Comparison of ENCODE assay signal across 16 cellular contexts in the genomic region with DNA sequence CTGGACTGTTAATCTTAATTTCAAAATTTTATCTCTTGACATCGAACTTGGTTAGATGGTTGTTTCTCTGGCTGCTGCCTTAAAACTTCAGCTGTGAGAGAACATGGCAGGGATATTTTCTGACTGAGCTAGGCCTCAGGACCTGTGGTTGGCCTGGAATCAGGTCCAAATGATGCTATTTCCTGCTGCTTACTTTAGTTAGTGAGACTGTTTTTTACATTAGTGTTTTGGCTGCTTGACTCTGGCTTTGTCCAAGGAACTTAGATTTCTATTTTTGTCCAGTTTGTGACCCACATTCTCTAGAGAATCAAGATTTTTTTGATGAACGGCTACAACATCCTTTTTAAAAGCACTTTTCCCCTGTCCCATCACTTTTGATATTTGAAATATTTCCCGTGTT.
DNase-seq lines count a peak whose midpoint lies in the region; ATAC-seq and TF ChIP-seq lines count a peak whose summit lies in the region.
"Had no signal": no experiment of that assay in that cellular context is flagged by ENCODE, and none has a peak within 500 bp of the region (broad histone marks: within the 10 kb centered on the region; RNA-seq: fewer than 3 reads in every experiment).

No MANE protein-coding gene starts in this region.

- no peaks in the 10 kb centered on the region for H3K27me3 ChIP-seq in BLaER1 treated with 17β-estradiol and CSF1 and Interleukin-3, amounts not matched to agents 10 nM and 100 nM
- no peaks in the 10 kb centered on the region for H3K27me3 ChIP-seq in SK-N-SH (ENCODE audit: insufficient read depth)
- H3K27me3 ChIP-seq: body of pancreas, Peyer's patch, vagina had no signal

- peak overlapping the region; percentile 57 for H2AFZ ChIP-seq in SK-N-SH (ENCODE audit: low read depth)

- H3K36me3 ChIP-seq in BLaER1 treated with 17β-estradiol and CSF1 and Interleukin-3, amounts not matched to agents 10 nM and 100 nM = no peaks in the 10 kb centered on the region
- H3K36me3 ChIP-seq in SK-N-SH (replicated peaks in 1 of 2; ENCODE audit: control insufficient read depth in 1 of 2, insufficient read depth in 2 of 2, low read length in 1 of 2) = no peaks in the 10 kb centered on the region
- H3K36me3 ChIP-seq in mucosa of descending colon (ENCODE audit: low read depth) = no peaks in the 10 kb centered on the region
- H3K36me3 ChIP-seq: Peyer's patch, vagina had no signal

- ATAC-seq in sciatic nerve (peak; percentile 32), HG03175 (IDR thresholded peaks at IDR 0.05; ENCODE audit: unreplicated experiment) (no peak), mucosa of descending colon (no peak)
- ATAC-seq: activated T-cell treated with anti-CD3 and anti-CD28 coated beads, Interleukin-2, amount 50 U/mL, for 72 hours; body of pancreas had no signal

- H3K4me2 ChIP-seq in BLaER1 treated with 17β-estradiol and CSF1 and Interleukin-3, amounts not matched to agents 10 nM and 100 nM = peak overlapping the region in 6 of 11 experiments; percentile 3 to 61 (median 30); a peak in 11 of 22 replicates
- H3K4me2 ChIP-seq in SK-N-SH = no peak overlapping the region

- no peaks in the 10 kb centered on the region for H4K20me1 ChIP-seq in BLaER1 treated with 17β-estradiol and CSF1 and Interleukin-3, amounts not matched to agents 10 nM and 100 nM
- H4K20me1 ChIP-seq in SK-N-SH (ENCODE audit: insufficient read depth) = no peaks in the 10 kb centered on the region

- H3K4me3 ChIP-seq in BLaER1 treated with 17β-estradiol and CSF1 and Interleukin-3, amounts not matched to agents 10 nM and 100 nM = no peak overlapping the region
- H3K4me3 ChIP-seq in SK-N-SH (ENCODE audit: low read depth in 2 of 2, low read length in 1 of 2) (no peak overlapping the region), fibroblast of pulmonary artery (replicated peaks; ENCODE audit: low read depth, low read length) (no peak overlapping the region), mucosa of descending colon (no peak overlapping the region)
- H3K4me3 ChIP-seq: body of pancreas, Peyer's patch, vagina had no signal

- no peak for TF ChIP-seq RAD21 in SK-N-SH (IDR thresholded peaks at IDR 0.05; ENCODE audit: low read length)

- no peaks in the 10 kb centered on the region for H3K9me2 ChIP-seq in SK-N-SH

- POLR2A ChIA-PET in SK-N-SH (lab: Yijun Ruan, JAX) = no interaction called here

- no peak for DNase-seq in SK-N-SH
- peak; percentile 71 for DNase-seq in fibroblast of pulmonary artery (ENCODE audit: low read depth)
- DNase-seq in sciatic nerve (ENCODE audit: low spot score) = no peak
- DNase-seq in retina = no peak
- no peak for DNase-seq in stimulated activated CD4-positive, alpha-beta T cell treated with anti-CD3 and anti-CD28 coated beads, Interleukin-2, amount 100 ng/mL, for 24 hours
- no peak for DNase-seq in mucosa of descending colon
- DNase-seq: activated CD4-positive, alpha-beta T cell treated with anti-CD3 and anti-CD28 coated beads for 48 hours; activated T-cell treated with anti-CD3 and anti-CD28 coated beads, Interleukin-2, amount 50 U/mL, for 72 hours; mammary epithelial cell; NCI-H1436; NCI-H524; Peyer's patch had no signal

- H3K9ac ChIP-seq in BLaER1 treated with 17β-estradiol and CSF1 and Interleukin-3, amounts not matched to agents 10 nM and 100 nM = no peak overlapping the region; a peak in 2 of 22 replicates
- H3K9ac ChIP-seq in SK-N-SH = no peak overlapping the region; the same call in 1 of the 2 replicates

- H3K79me2 ChIP-seq in SK-N-SH (ENCODE audit: insufficient read depth) = no peaks in the 10 kb centered on the region

- no peak overlapping the region for H3K27ac ChIP-seq in BLaER1 treated with 17β-estradiol and CSF1 and Interleukin-3, amounts not matched to agents 10 nM and 100 nM
- peak overlapping the region; percentile 58 to 83; a peak in 3 of 4 replicates for H3K27ac ChIP-seq in SK-N-SH (ENCODE audit: low read depth in 2 of 2, low read length in 1 of 2)
- H3K27ac ChIP-seq: body of pancreas, Peyer's patch, vagina had no signal

- 45% methylated on average over 3 of the region's 3 CpGs for WGBS in SK-N-SH (ENCODE audit: low lambda C conversion rate)

- peaks cover 0 to 10% (median 7%) of the 10 kb centered on the region in 10 experiments; a peak in 10 of 20 replicates for H3K4me1 ChIP-seq in BLaER1 treated with 17β-estradiol and CSF1 and Interleukin-3, amounts not matched to agents 10 nM and 100 nM
- peaks cover 0 to 13% of the 10 kb centered on the region in 2 experiments; a peak in 2 of 4 replicates for H3K4me1 ChIP-seq in SK-N-SH (ENCODE audit: control insufficient read depth in 1 of 2, insufficient read depth in 2 of 2, low read depth in 1 of 2, low read length in 1 of 2)
- no peaks in the 10 kb centered on the region for H3K4me1 ChIP-seq in mucosa of descending colon (ENCODE audit: low read depth)
- H3K4me1 ChIP-seq: body of pancreas, Peyer's patch, vagina had no signal

- TF ChIP-seq EP300 in SK-N-SH (IDR thresholded peaks at IDR 0.05; ENCODE audit: borderline replicate concordance in 1 of 2, low read depth in 1 of 2, low read length in 1 of 2) = peak; percentile 34 to 74; a peak in 2 of 4 replicates

- H3F3A ChIP-seq in SK-N-SH (replicated peaks; ENCODE audit: insufficient read depth) = peaks cover 5% of the 10 kb centered on the region

- intact Hi-C loops in sciatic nerve (cut with DNase I) = no loop called here
- intact Hi-C loops in mucosa of descending colon (cut with DNase I, micrococcal nuclease) = no loop called here

- TF ChIP-seq CTCF in SK-N-SH (IDR thresholded peaks at IDR 0.05) (no peak), fibroblast of pulmonary artery (IDR thresholded peaks at IDR 0.05; ENCODE audit: low read length, missing control alignments) (no peak), mucosa of descending colon (IDR thresholded peaks at IDR 0.05) (no peak)

- CTCF ChIA-PET in SK-N-SH (lab: Yijun Ruan, JAX) = no interaction called here

- H3K9me3 ChIP-seq in BLaER1 treated with 17β-estradiol and CSF1 and Interleukin-3, amounts not matched to agents 10 nM and 100 nM (replicated peaks in 1 of 11) = peaks cover 6 to 22% (median 13%) of the 10 kb centered on the region in 11 experiments; a peak in 18 of 22 replicates
- H3K9me3 ChIP-seq in SK-N-SH (no peaks in the 10 kb centered on the region), mucosa of descending colon (peaks cover 40% of the 10 kb centered on the region)
- H3K9me3 ChIP-seq: body of pancreas, vagina had no signal

TF ChIP-seq in SK-N-SH, 30 proteins besides CTCF, POLR2A, EP300 and RAD21 (continues in another document):
- TF ChIP-seq, protein P1, sequence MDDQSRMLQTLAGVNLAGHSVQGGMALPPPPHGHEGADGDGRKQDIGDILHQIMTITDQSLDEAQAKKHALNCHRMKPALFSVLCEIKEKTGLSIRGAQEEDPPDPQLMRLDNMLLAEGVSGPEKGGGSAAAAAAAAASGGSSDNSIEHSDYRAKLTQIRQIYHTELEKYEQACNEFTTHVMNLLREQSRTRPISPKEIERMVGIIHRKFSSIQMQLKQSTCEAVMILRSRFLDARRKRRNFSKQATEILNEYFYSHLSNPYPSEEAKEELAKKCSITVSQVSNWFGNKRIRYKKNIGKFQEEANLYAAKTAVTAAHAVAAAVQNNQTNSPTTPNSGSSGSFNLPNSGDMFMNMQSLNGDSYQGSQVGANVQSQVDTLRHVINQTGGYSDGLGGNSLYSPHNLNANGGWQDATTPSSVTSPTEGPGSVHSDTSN (IDR thresholded peaks at IDR 0.05) = peak; percentile 71
- TF ChIP-seq ELF1 (IDR thresholded peaks at IDR 0.05) = no peak
- no peak for TF ChIP-seq GABPA (IDR thresholded peaks at IDR 0.05; ENCODE audit: low read depth)
- TF ChIP-seq IRF3 (IDR thresholded peaks at IDR 0.05; ENCODE audit: low read depth, low read length) = no peak
- no peak for TF ChIP-seq RFX5 (IDR thresholded peaks at IDR 0.05; ENCODE audit: low read length)
- peak; percentile 71; the same call in 1 of the 2 replicates for TF ChIP-seq MEF2A (IDR thresholded peaks at IDR 0.05; ENCODE audit: borderline replicate concordance, low read depth)
- TF ChIP-seq TCF12 (IDR thresholded peaks at IDR 0.05) = peak; percentile 64
- no peak for TF ChIP-seq TEAD4 (IDR thresholded peaks at IDR 0.05; ENCODE audit: borderline replicate concordance, insufficient read depth)
- TF ChIP-seq MXI1 (IDR thresholded peaks at IDR 0.05; ENCODE audit: low read depth, low read length) = no peak
- no peak for TF ChIP-seq YY1 (IDR thresholded peaks at IDR 0.05; ENCODE audit: low read depth)
- no peak for TF ChIP-seq GATA2 (CRISPR knock-in tag; IDR thresholded peaks at IDR 0.05)
- TF ChIP-seq, protein P2, sequence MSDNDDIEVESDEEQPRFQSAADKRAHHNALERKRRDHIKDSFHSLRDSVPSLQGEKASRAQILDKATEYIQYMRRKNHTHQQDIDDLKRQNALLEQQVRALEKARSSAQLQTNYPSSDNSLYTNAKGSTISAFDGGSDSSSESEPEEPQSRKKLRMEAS (IDR thresholded peaks at IDR 0.05; ENCODE audit: low read depth) = peak; percentile 23; the same call in 1 of the 2 replicates
- peak; percentile 3; the same call in 1 of the 2 replicates for TF ChIP-seq FOSL2 (IDR thresholded peaks at IDR 0.05; ENCODE audit: borderline replicate concordance, low read depth)
- TF ChIP-seq USF1 (IDR thresholded peaks at IDR 0.05; ENCODE audit: borderline replicate concordance, low read depth) = no peak
- TF ChIP-seq TAF1 (IDR thresholded peaks at IDR 0.05; ENCODE audit: borderline replicate concordance, low read depth, low read length) = no peak

Comparison
In these comparisons a context has a peak if more than half of its experiments do, and no peak if none do; other contexts are left out.
1. H3K27ac ChIP-seq: peak in SK-N-SH (2 of 2); none in BLaER1 treated with 17β-estradiol and CSF1 and Interleukin-3, amounts not matched to agents 10 nM and 100 nM (0 of 11).